12 cellular contexts compared by ENCODE assay signal in the genomic region with DNA sequence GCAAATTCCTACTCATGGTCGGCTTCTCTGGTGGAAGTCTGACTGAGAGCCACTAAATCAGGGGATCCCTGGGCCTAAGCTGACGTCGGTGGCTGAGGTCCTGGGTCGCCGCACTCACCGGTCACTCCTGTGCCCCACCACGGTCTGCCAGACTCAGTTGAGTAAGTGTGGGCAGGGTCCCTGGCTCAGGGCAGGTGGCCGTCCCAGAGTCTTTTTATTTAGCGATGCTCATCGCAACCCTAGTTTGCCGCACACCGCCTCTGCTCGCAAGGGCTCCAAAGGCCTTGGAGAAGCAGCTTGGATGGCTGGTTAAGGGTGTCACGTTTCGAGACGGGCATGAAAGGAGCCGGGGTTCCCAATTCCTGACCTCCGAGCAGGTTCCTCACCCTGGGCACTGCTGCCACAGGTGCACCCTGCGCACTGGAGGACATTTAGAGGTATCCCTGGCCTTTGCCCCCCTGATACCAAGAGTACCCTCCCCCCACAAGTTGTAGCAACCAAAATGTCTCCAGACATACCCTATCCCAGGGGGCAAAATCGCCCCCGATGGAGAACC. TPM values are rescaled to one million over a fixed set of nuclear protein-coding genes. Genes with fewer than 3 reads are reported as not detected.
DNase-seq lines count a peak whose midpoint lies in the region; ATAC-seq and TF ChIP-seq lines count a peak whose summit lies in the region.
"Had no signal": no experiment of that assay in that cellular context is flagged by ENCODE, and none has a peak within 500 bp of the region (broad histone marks: within the 10 kb centered on the region; RNA-seq: fewer than 3 reads in every experiment).

No MANE protein-coding gene starts in this region.

- H3K27me3 ChIP-seq in IMR-90 (ENCODE audit: control insufficient read depth, insufficient read depth, low read length), result no peaks in the 10 kb centered on the region; the same call in 1 of the 2 replicates
- H3K27me3 ChIP-seq in lung (ENCODE audit: control insufficient read depth, insufficient read depth), result no peaks in the 10 kb centered on the region
- H3K27me3 ChIP-seq in vagina, result no peaks in the 10 kb centered on the region
- H3K27me3 ChIP-seq: BLaER1 treated with 17β-estradiol and CSF1 and Interleukin-3, amounts not matched to agents 10 nM and 100 nM had no signal

- no peak overlapping the region for H2BK15ac ChIP-seq in IMR-90 (ENCODE audit: low read depth, low read length)

- H2BK5ac ChIP-seq in IMR-90 (ENCODE audit: low read depth, low read length, poor library complexity, severe bottlenecking), result no peak overlapping the region

- H2BK120ac ChIP-seq in IMR-90 (ENCODE audit: low read depth, low read length), result no peak overlapping the region

- H3K9me3 ChIP-seq in IMR-90 (ENCODE audit: control insufficient read depth, insufficient read depth, low read length) (no peaks in the 10 kb centered on the region), lung (ENCODE audit: control insufficient read depth in 2 of 2, insufficient read depth in 1 of 2, low read length in 1 of 2) (peaks cover 0 to 7% of the 10 kb centered on the region in 2 donors), vagina (no peaks in the 10 kb centered on the region)
- H3K9me3 ChIP-seq: BLaER1 treated with 17β-estradiol and CSF1 and Interleukin-3, amounts not matched to agents 10 nM and 100 nM had no signal

- WGBS in IMR-90 (ENCODE audit: extremely low coverage in 2 of 2, insufficient read length in 1 of 2), 2 experiments, result 73% methylated on average over 10 of the region's 21 CpGs; no CpG with 5 or more reads in 1 of the 2 experiments
- 86 to 92% methylated on average over 21 of the region's 21 CpGs for WGBS in lung, 2 donors

- H2AK9ac ChIP-seq in IMR-90 (replicated peaks; ENCODE audit: low read depth, low read length, poor library complexity), result no peak overlapping the region

- intact Hi-C loops in IMR-90 (cut with micrococcal nuclease), result no loop called here
- intact Hi-C loops in vagina (cut with DNase I), result no loop called here

- H4K91ac ChIP-seq in IMR-90 (ENCODE audit: insufficient read depth, low read depth, low read length), result no peak overlapping the region

- H4K8ac ChIP-seq in IMR-90 (ENCODE audit: low read depth in 2 of 2, low read length in 2 of 2), result no peak overlapping the region

- no peaks in the 10 kb centered on the region for H3K4me1 ChIP-seq in IMR-90 (ENCODE audit: control insufficient read depth, insufficient read depth, low read length)
- H3K4me1 ChIP-seq in lung (ENCODE audit: control insufficient read depth in 2 of 2, insufficient read depth in 2 of 2, low read length in 2 of 2), result no peaks in the 10 kb centered on the region
- no peaks in the 10 kb centered on the region for H3K4me1 ChIP-seq in vagina
- H3K4me1 ChIP-seq: BLaER1 treated with 17β-estradiol and CSF1 and Interleukin-3, amounts not matched to agents 10 nM and 100 nM had no signal

- TF ChIP-seq RAD21 in IMR-90 (IDR thresholded peaks at IDR 0.05; ENCODE audit: low read length), result no peak

- H3K56ac ChIP-seq in IMR-90 (ENCODE audit: extremely low read depth, insufficient read depth, low read length), result no peak overlapping the region

- H3K14ac ChIP-seq in IMR-90 (replicated peaks; ENCODE audit: low read depth, low read length), result no peak overlapping the region

- H2AFZ ChIP-seq in IMR-90 (replicated peaks; ENCODE audit: low read length, poor library complexity), result peak overlapping the region; percentile 14

- ATAC-seq in IMR-90 (ENCODE audit: low read depth), result no peak
- no peak for ATAC-seq in lung (ENCODE audit: insufficient read depth, low FRiP score)
- no peak for ATAC-seq in HG02840 (IDR thresholded peaks at IDR 0.05; ENCODE audit: low FRiP score, unreplicated experiment)
- ATAC-seq in GM18505 (IDR thresholded peaks at IDR 0.05; ENCODE audit: unreplicated experiment), result no peak

- H2AK5ac ChIP-seq in IMR-90 (ENCODE audit: low read depth, low read length), result no peak overlapping the region

- no peak overlapping the region for H2BK20ac ChIP-seq in IMR-90 (ENCODE audit: low read depth, low read length)

- no peaks in the 10 kb centered on the region for H3K9me1 ChIP-seq in IMR-90 (ENCODE audit: insufficient read depth, low read length)

- H3K36me3 ChIP-seq in IMR-90 (ENCODE audit: control insufficient read depth, insufficient read depth, low read length), result no peaks in the 10 kb centered on the region
- no peaks in the 10 kb centered on the region for H3K36me3 ChIP-seq in lung (ENCODE audit: control insufficient read depth in 2 of 2, insufficient read depth in 2 of 2, low read length in 2 of 2)
- no peaks in the 10 kb centered on the region for H3K36me3 ChIP-seq in vagina
- H3K36me3 ChIP-seq: BLaER1 treated with 17β-estradiol and CSF1 and Interleukin-3, amounts not matched to agents 10 nM and 100 nM had no signal

- DNase-seq in activated CD8-positive, alpha-beta memory T cell treated with anti-CD3 and anti-CD28 coated beads, Interleukin-2, amount 50 U/mL, for 48 hours, result peak; percentile 36
- no peak for DNase-seq in activated CD8-positive, alpha-beta memory T cell treated with anti-CD3 and anti-CD28 coated beads, Interleukin-2, amount 50 U/mL, for 4 hours
- DNase-seq in IMR-90, result no peak
- peak; percentile 23 for DNase-seq in lung (ENCODE audit: low spot score)
- peak; percentile 71 to 89 for DNase-seq in vagina (ENCODE audit: extremely low spot score in 2 of 2)
- DNase-seq: ACHN; CD4-positive, CD25-positive, alpha-beta regulatory T cell; DMS53; GF-D8 had no signal

- POLR2A ChIA-PET in IMR-90 (lab: Charles Lee; ENCODE audit: unreplicated experiment), result no interaction called here

- H3K79me1 ChIP-seq in IMR-90 (ENCODE audit: low read depth in 1 of 2, low read length in 2 of 2), result no peaks in the 10 kb centered on the region

- in situ Hi-C loops in IMR-90 (cut with MboI; ENCODE audit: low sequenced_read_pairs), result no loop called here

- H3K9ac ChIP-seq in IMR-90 (ENCODE audit: low read depth, low read length), result no peak overlapping the region
- H3K9ac ChIP-seq: BLaER1 treated with 17β-estradiol and CSF1 and Interleukin-3, amounts not matched to agents 10 nM and 100 nM had no signal

- TF ChIP-seq POLR2A in IMR-90 (IDR thresholded peaks at IDR 0.05; ENCODE audit: low read depth, low read length) (no peak), vagina (IDR thresholded peaks at IDR 0.05) (no peak), GM18505 (IDR thresholded peaks at IDR 0.05; ENCODE audit: borderline replicate concordance, extremely low read depth, insufficient read depth, insufficient read length) (no peak)

- CTCF ChIA-PET in IMR-90 (lab: Yijun Ruan, JAX), result no interaction called here

- no peak overlapping the region for H3K27ac ChIP-seq in IMR-90 (ENCODE audit: insufficient read depth, low read length)
- no peak overlapping the region for H3K27ac ChIP-seq in lung (ENCODE audit: low read depth in 1 of 2, low read length in 1 of 2)
- no peak overlapping the region for H3K27ac ChIP-seq in vagina
- H3K27ac ChIP-seq: BLaER1 treated with 17β-estradiol and CSF1 and Interleukin-3, amounts not matched to agents 10 nM and 100 nM had no signal

- H3K4me3 ChIP-seq in IMR-90 (ENCODE audit: insufficient read depth, low read depth, low read length), result no peak overlapping the region
- no peak overlapping the region for H3K4me3 ChIP-seq in lung
- no peak overlapping the region for H3K4me3 ChIP-seq in vagina
- H3K4me3 ChIP-seq: BLaER1 treated with 17β-estradiol and CSF1 and Interleukin-3, amounts not matched to agents 10 nM and 100 nM had no signal

- no TSS peak for BruUV-seq in IMR-90 (replicated peaks; lab: Mats Ljungman, UMichigan)

- no peaks in the 10 kb centered on the region for H4K20me1 ChIP-seq in IMR-90 (ENCODE audit: insufficient read depth, low read length)
- H4K20me1 ChIP-seq: BLaER1 treated with 17β-estradiol and CSF1 and Interleukin-3, amounts not matched to agents 10 nM and 100 nM had no signal

- no peak for TF ChIP-seq CTCF in IMR-90 (conservative IDR thresholded peaks at IDR 0.05; ENCODE audit: low read depth, low read length)
- TF ChIP-seq CTCF in lung (IDR thresholded peaks at IDR 0.05; ENCODE audit: control extremely low read depth, extremely low read depth), result no peak
- no peak for TF ChIP-seq CTCF in vagina (IDR thresholded peaks at IDR 0.05)

- no peak overlapping the region for H4K5ac ChIP-seq in IMR-90 (ENCODE audit: low read depth, low read length)

- no peak overlapping the region for H3K23ac ChIP-seq in IMR-90 (ENCODE audit: low read depth, low read length)

- H3K4me2 ChIP-seq in IMR-90 (ENCODE audit: low read depth, low read length), result no peak overlapping the region
- H3K4me2 ChIP-seq: BLaER1 treated with 17β-estradiol and CSF1 and Interleukin-3, amounts not matched to agents 10 nM and 100 nM had no signal

- dilution Hi-C loops in IMR-90 (cut with HindIII; ENCODE audit: low sequenced_read_pairs, unreplicated experiment), result no loop called here

- H3K4ac ChIP-seq in IMR-90 (ENCODE audit: low read depth, low read length), result no peak overlapping the region

- H3K18ac ChIP-seq in IMR-90 (ENCODE audit: low read depth, low read length), result no peak overlapping the region

TF ChIP-seq in IMR-90, 13 proteins besides CTCF, POLR2A, EP300 and RAD21 (continues in another document):
- TF ChIP-seq MXI1 (IDR thresholded peaks at IDR 0.05; ENCODE audit: borderline replicate concordance, low read depth, low read length) (no peak), MAZ (IDR thresholded peaks at IDR 0.05; ENCODE audit: borderline replicate concordance, low read depth, low read length) (no peak), CEBPB (IDR thresholded peaks at IDR 0.05; ENCODE audit: low read depth, low read length) (no peak), NFE2L2 (IDR thresholded peaks at IDR 0.05; ENCODE audit: low read depth, low read length) (no peak), BHLHE40 (IDR thresholded peaks at IDR 0.05; ENCODE audit: low read depth, low read length) (no peak), CHD1 (IDR thresholded peaks at IDR 0.05; ENCODE audit: low read depth, low read length) (no peak), RCOR1 (IDR thresholded peaks at IDR 0.05; ENCODE audit: insufficient replicate concordance, low read length) (no peak), FOS (IDR thresholded peaks at IDR 0.05; ENCODE audit: low read depth, low read length) (no peak), RFX5 (IDR thresholded peaks at IDR 0.05; ENCODE audit: low read depth, low read length) (no peak), MAFK (IDR thresholded peaks at IDR 0.05; ENCODE audit: low read depth, low read length) (no peak)

RNA-seq across cellular contexts. Expression of a gene that starts 59.9 kb away (rescaled TPM):
- total RNA-seq in IMR-90 (2012; rRNA removed), result 51.1 and 55.5 TPM in 2 replicates
- 55.6 and 61.1 TPM in 2 replicates for polyA plus RNA-seq in IMR-90 (2012; rRNA removed)
- polyA plus RNA-seq in IMR-90 (2012; cell fraction: cytosol; rRNA removed), result 30.9 and 34.8 TPM in 2 replicates
- polyA plus RNA-seq in IMR-90 (2012; cell fraction: nucleus; rRNA removed; ENCODE audit: low replicate concordance), result 63.5 and 104 TPM in 2 replicates
- total RNA-seq in lung, result 10 to 100 TPM; 43.8 to 52.7 TPM
- 10 to 100 TPM; 36.6 to 44.3 TPM for polyA plus RNA-seq in lung
- 43.2 TPM for total RNA-seq in vagina

Comparison
In these comparisons a context has a peak if more than half of its experiments do, and no peak if none do; other contexts are left out.
1. DNase-seq: peak in activated CD8-positive, alpha-beta memory T cell treated with anti-CD3 and anti-CD28 coated beads, Interleukin-2, amount 50 U/mL, for 48 hours (single experiment), lung (single experiment) and vagina (2 of 2); none in activated CD8-positive, alpha-beta memory T cell treated with anti-CD3 and anti-CD28 coated beads, Interleukin-2, amount 50 U/mL, for 4 hours (single experiment) and IMR-90 (single experiment).